1 cellular context compared by ENCODE assay signal in genomic region chr4:183659919-183660318, GRCh38.
TF ChIP-seq lines count a peak whose summit lies in the region.

No MANE protein-coding gene starts in this region.

TF ChIP-seq in A549, 52 proteins besides CTCF, POLR2A, EP300 and RAD21 (continued from another document):
- TF ChIP-seq E2F6 (IDR thresholded peaks at IDR 0.05; ENCODE audit: borderline replicate concordance, low read depth) (no peak), ESRRA (IDR thresholded peaks at IDR 0.05; ENCODE audit: borderline replicate concordance, low read length) (no peak), BCL3 (IDR thresholded peaks at IDR 0.05) (no peak), ATOH8 (CRISPR knock-in tag; IDR thresholded peaks at IDR 0.05; ENCODE audit: low read depth) (no peak), HOXA7 (CRISPR knock-in tag; IDR thresholded peaks at IDR 0.05) (no peak), NR3C1 (IDR thresholded peaks at IDR 0.05) (no peak), PHF8 (IDR thresholded peaks at IDR 0.05; ENCODE audit: borderline replicate concordance, low read depth) (no peak), ZFP36 (IDR thresholded peaks at IDR 0.05; ENCODE audit: borderline replicate concordance, partially characterized antibody) (no peak), HDAC2 (IDR thresholded peaks at IDR 0.05) (no peak)
